Comparison of ENCODE assay signal across 9 cellular contexts in the genomic region with DNA sequence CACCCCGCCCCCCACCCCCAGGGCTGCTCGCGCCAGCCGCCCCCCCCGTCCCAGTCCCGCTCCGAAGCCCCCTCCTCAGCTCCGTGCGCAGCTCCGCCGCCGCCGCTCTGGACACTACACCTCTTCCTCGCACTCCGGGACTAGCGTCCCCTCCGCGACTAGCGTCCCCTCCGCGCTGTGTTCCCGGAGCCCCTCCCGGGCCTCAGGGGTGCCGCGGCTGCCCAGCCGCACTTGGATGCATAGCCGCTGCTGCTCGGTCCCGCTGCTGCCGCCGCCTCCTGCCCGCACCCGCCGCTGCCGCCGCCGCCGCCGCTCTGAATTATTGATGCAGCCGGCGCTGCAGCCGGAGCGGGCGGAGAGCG. TPM values are rescaled to one million over a fixed set of nuclear protein-coding genes. Genes with fewer than 3 reads are reported as not detected.
DNase-seq lines count a peak whose midpoint lies in the region; ATAC-seq and TF ChIP-seq lines count a peak whose summit lies in the region.
"Had no signal": no experiment of that assay in that cellular context is flagged by ENCODE, and none has a peak within 500 bp of the region (broad histone marks: within the 10 kb centered on the region; RNA-seq: fewer than 3 reads in every experiment).

A gene (minus strand): TSS at position 358 of the 362 bp plus-strand sequence. CDS start 373 bp downstream, outside the sequence.

- no peak within 1 kb of the TSS for H2BK120ac ChIP-seq in trophoblast cell (ENCODE audit: insufficient read depth, low read length, poor library complexity)

- H3K9me3 ChIP-seq in HUES48 (ENCODE audit: control insufficient read depth, insufficient read depth, low read length) (no peaks in the 10 kb centered on the region), trophoblast cell (ENCODE audit: insufficient read depth, low read depth, low read length) (peaks cover 9% of the 10 kb centered on the region)

- H3K9ac ChIP-seq in HUES48 (ENCODE audit: low read depth, low read length) (no peak within 1 kb of the TSS; the same call in 1 of the 2 replicates), trophoblast cell (ENCODE audit: low read length) (no peak within 1 kb of the TSS)

- no peak within 1 kb of the TSS for H3K23ac ChIP-seq in trophoblast cell (ENCODE audit: low read length)

- H3K4me1 Mint-ChIP-seq in endothelial cell (ENCODE audit: unreplicated experiment) = peaks cover 29% of the 10 kb centered on the region

- H2BK5ac ChIP-seq in trophoblast cell (ENCODE audit: low read depth, low read length, poor library complexity) = no peak within 1 kb of the TSS

- no peak within 1 kb of the TSS for H2BK12ac ChIP-seq in trophoblast cell (ENCODE audit: low read length)

- peaks cover 25% of the 10 kb centered on the region for H3K27me3 Mint-ChIP-seq in endothelial cell (ENCODE audit: unreplicated experiment)

- H4K12ac ChIP-seq in trophoblast cell (ENCODE audit: low read depth, low read length) = no peak within 1 kb of the TSS

- H4K8ac ChIP-seq in trophoblast cell (ENCODE audit: low read depth, low read length) = peak within 1 kb of the TSS; percentile 22

- no peak within 1 kb of the TSS for H3K18ac ChIP-seq in trophoblast cell (ENCODE audit: low read length)

- H3K27ac ChIP-seq in HUES48 (ENCODE audit: low read depth, low read length) (no peak within 1 kb of the TSS), trophoblast cell (ENCODE audit: low read depth, low read length) (no peak within 1 kb of the TSS)

- peak within 1 kb of the TSS; percentile 91 for H3K4me2 ChIP-seq in trophoblast cell (ENCODE audit: low read length)

- H3K36me3 ChIP-seq in HUES48 (ENCODE audit: control insufficient read depth, insufficient read depth, low read length) = no peaks in the 10 kb centered on the region
- H3K36me3 ChIP-seq in trophoblast cell (ENCODE audit: control insufficient read depth in 1 of 2, insufficient read depth in 2 of 2, low read length in 2 of 2) = no peaks in the 10 kb centered on the region

- no peak within 1 kb of the TSS for H2AK5ac ChIP-seq in trophoblast cell (ENCODE audit: low read length)

- H3K27me3 ChIP-seq in HUES48 (ENCODE audit: control insufficient read depth, insufficient read depth, low read length) (peaks cover 93% of the 10 kb centered on the region), trophoblast cell (ENCODE audit: insufficient read depth, low read length) (peaks cover 73% of the 10 kb centered on the region)

- no peak within 1 kb of the TSS for H3K14ac ChIP-seq in trophoblast cell (ENCODE audit: low read length)

- no peak within 1 kb of the TSS for H4K91ac ChIP-seq in trophoblast cell (ENCODE audit: low read depth, low read length)

- H3K4me1 ChIP-seq in HUES48 (ENCODE audit: control insufficient read depth, insufficient read depth, low read length) (peaks cover 46% of the 10 kb centered on the region), trophoblast cell (ENCODE audit: control insufficient read depth in 1 of 2, insufficient read depth in 2 of 2, low read length in 2 of 2) (peaks cover 9 to 16% of the 10 kb centered on the region in 2 experiments)

- no peak for TF ChIP-seq CTCF in endothelial cell (IDR thresholded peaks at IDR 0.05; ENCODE audit: unreplicated experiment)
- TF ChIP-seq CTCF in GM10266 (IDR thresholded peaks at IDR 0.05; ENCODE audit: control insufficient read depth, insufficient read depth, low read depth, missing control alignments) = no peak

- peak within 1 kb of the TSS; percentile 87 for H3K4me3 Mint-ChIP-seq in endothelial cell (ENCODE audit: unreplicated experiment)

- ATAC-seq in GM18517 (IDR thresholded peaks at IDR 0.05; ENCODE audit: unreplicated experiment) = peak; percentile 25

- H3K4me3 ChIP-seq in HUES48 (ENCODE audit: low read depth, low read length) (peak within 1 kb of the TSS; percentile 77), trophoblast cell (ENCODE audit: low read depth, low read length) (peak within 1 kb of the TSS; percentile 75)

- H3K79me1 ChIP-seq in trophoblast cell (ENCODE audit: low read length) = no peaks in the 10 kb centered on the region

- no peaks in the 10 kb centered on the region for H3K9me3 Mint-ChIP-seq in endothelial cell (ENCODE audit: unreplicated experiment)

- no CpG with 5 or more reads among the region's 45 CpGs for WGBS in trophoblast cell (ENCODE audit: extremely low coverage, insufficient coverage, insufficient read length)

- no peak within 1 kb of the TSS for H3K27ac Mint-ChIP-seq in endothelial cell (ENCODE audit: unreplicated experiment)

- H2AFZ ChIP-seq in trophoblast cell (ENCODE audit: insufficient read depth, low read length, poor library complexity) = peak within 1 kb of the TSS; percentile 66

- H3K36me3 Mint-ChIP-seq in endothelial cell (ENCODE audit: low read depth, unreplicated experiment) = no peaks in the 10 kb centered on the region

- no peak within 1 kb of the TSS for H3K4ac ChIP-seq in trophoblast cell (ENCODE audit: low read depth, low read length)

- DNase-seq in endothelial cell (ENCODE audit: low spot score) = no peak
- DNase-seq in trophoblast cell = no peak
- no peak for DNase-seq in NCI-H1092 treated with DMSO at 0.1 percent for 48 hours (lab: John Stamatoyannopoulos, UW)
- DNase-seq in stimulated activated CD4-positive, alpha-beta T cell treated with anti-CD3 and anti-CD28 coated beads, Interleukin-2, amount 100 ng/mL, for 24 hours = no peak
- DNase-seq in GM10266 (ENCODE audit: extremely low spot score) = no peak
- no peak for DNase-seq in HPDE6-E6E7 (ENCODE audit: extremely low spot score)

- H3K79me2 ChIP-seq in trophoblast cell (ENCODE audit: control insufficient read depth, insufficient read depth, low read length, poor library complexity) = no peaks in the 10 kb centered on the region

RNA-seq across cellular contexts. Expression of the gene that starts here (rescaled TPM):
- total RNA-seq in endothelial cell (ENCODE audit: unreplicated experiment) = 3.2 TPM
- 0.68 and 0.75 TPM in 2 replicates for polyA plus RNA-seq in trophoblast cell (2013)
- total RNA-seq: renal cortical epithelial cell had no signal
